8 cellular contexts compared by ENCODE assay signal in the genomic region with DNA sequence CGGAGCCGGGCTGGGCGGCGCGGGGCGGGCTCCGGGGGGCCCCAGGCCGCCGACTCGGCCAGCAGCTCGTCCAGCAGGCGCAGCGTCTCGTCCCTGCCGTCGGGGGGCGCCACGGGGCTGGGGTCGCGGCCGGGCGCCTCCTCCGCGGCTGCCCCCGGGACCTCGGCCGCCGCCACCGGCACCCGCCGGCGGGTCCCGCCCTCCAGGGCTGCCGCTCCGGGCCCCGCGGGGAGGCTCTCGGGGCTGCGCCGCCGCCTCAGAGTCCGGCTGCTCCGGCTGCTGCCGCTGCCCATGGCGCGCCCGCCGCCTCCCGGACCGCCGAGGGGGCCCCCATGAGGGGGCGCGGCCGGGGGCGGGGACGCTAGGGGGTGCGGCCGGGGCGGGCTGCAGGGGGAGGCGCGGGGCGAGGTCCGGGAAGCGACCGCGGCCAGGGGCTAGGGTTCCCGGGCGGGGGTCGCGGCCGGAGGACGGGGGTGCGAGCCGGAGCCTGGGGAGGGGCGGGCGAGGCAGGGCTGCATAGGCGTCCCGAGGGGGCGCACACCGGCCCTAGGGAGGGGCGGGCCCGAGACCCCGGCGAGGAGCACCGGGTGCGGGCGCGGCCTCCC. TPM values are rescaled to one million over a fixed set of nuclear protein-coding genes. Genes with fewer than 3 reads are reported as not detected.
DNase-seq lines count a peak whose midpoint lies in the region; FAIRE-seq lines count a peak whose summit lies in the region.

Gene CYS1, minus strand, starts transcription at position 481 of the 605 bp plus-strand sequence. Its CDS starts 188 bp downstream, at position 293.

- H3K9me3 Mint-ChIP-seq in CD4-positive, alpha-beta memory T cell: peaks cover 0 to 2% (median 0%) of the 10 kb centered on the region in 8 donors
- H3K9me3 Mint-ChIP-seq in IgD-negative memory B cell: no peaks in the 10 kb centered on the region

- no peak within 1 kb of the TSS for H3K27ac ChIP-seq in CD4-positive, alpha-beta memory T cell (ENCODE audit: low read depth, low read length)
- peak within 1 kb of the TSS; percentile 88 for H3K27ac ChIP-seq in temporal lobe (ENCODE audit: low read depth, low read length)

- peaks cover 8 to 20% (median 11%) of the 10 kb centered on the region in 4 donors for H3K4me1 Mint-ChIP-seq in CD4-positive, alpha-beta memory T cell
- peaks cover 17 to 24% (median 21%) of the 10 kb centered on the region in 3 donors for H3K4me1 Mint-ChIP-seq in IgD-negative memory B cell

- H3K4me3 ChIP-seq in CD4-positive, alpha-beta memory T cell (ENCODE audit: low read length in 2 of 2): peak within 1 kb of the TSS in 1 of 2 donors; percentile 32

- POLR2A ChIA-PET in CD4-positive, alpha-beta memory T cell (lab: Charles Lee; ENCODE audit: partially characterized antibody): no interaction called here

- H3K27me3 ChIP-seq in CD4-positive, alpha-beta memory T cell (ENCODE audit: insufficient read depth, low read length): peaks cover 45% of the 10 kb centered on the region

- H3K4me3 Mint-ChIP-seq in CD4-positive, alpha-beta memory T cell: peak within 1 kb of the TSS; percentile 78 to 91 (median 86)
- peak within 1 kb of the TSS; percentile 81 to 94 (median 91) for H3K4me3 Mint-ChIP-seq in IgD-negative memory B cell

- H3K9me3 ChIP-seq in CD4-positive, alpha-beta memory T cell (ENCODE audit: control insufficient read depth in 1 of 2, low read length in 2 of 2): no peaks in the 10 kb centered on the region

- in situ Hi-C loops in T47D (cut with HindIII; ENCODE audit: low pct_unique_long_range_greater_than_20kb, low sequenced_read_pairs): no loop called here

- no peak for FAIRE-seq in GM19239 (lab: Jason Lieb, UNC)

- peaks cover 24% of the 10 kb centered on the region for H3K4me1 ChIP-seq in CD4-positive, alpha-beta memory T cell (ENCODE audit: insufficient read depth, low read length)

- H3K36me3 Mint-ChIP-seq in CD4-positive, alpha-beta memory T cell: peaks cover 0 to 8% of the 10 kb centered on the region in 2 donors
- no peaks in the 10 kb centered on the region for H3K36me3 Mint-ChIP-seq in IgD-negative memory B cell

- DNase-seq in CD4-positive, alpha-beta memory T cell: peak in 2 of 5 donors; percentile 7 to 17
- DNase-seq in GM19239 (ENCODE audit: insufficient read length, low spot score) (peak; percentile 76), T47D (ENCODE audit: low read depth in 1 of 2, low spot score in 1 of 2) (peak; percentile 21 to 34), left kidney (ENCODE audit: low read depth, low spot score) (peak; percentile 79), HPDE6-E6E7 (ENCODE audit: extremely low spot score) (no peak), pons (ENCODE audit: low spot score) (no peak)

- H3K27me3 Mint-ChIP-seq in CD4-positive, alpha-beta memory T cell: peaks cover 53 to 60% of the 10 kb centered on the region in 2 donors
- peaks cover 68% of the 10 kb centered on the region for H3K27me3 Mint-ChIP-seq in IgD-negative memory B cell

- peak within 1 kb of the TSS; percentile 63 to 84 (median 77) for H3K27ac Mint-ChIP-seq in CD4-positive, alpha-beta memory T cell
- H3K27ac Mint-ChIP-seq in IgD-negative memory B cell: peak within 1 kb of the TSS in 2 of 3 donors; percentile 66 to 71

- intact Hi-C loops in CD4-positive, alpha-beta memory T cell (cut with micrococcal nuclease): no loop called here

- no peaks in the 10 kb centered on the region for H3K36me3 ChIP-seq in CD4-positive, alpha-beta memory T cell (ENCODE audit: insufficient read depth, low read length)

- CTCF ChIA-PET in CD4-positive, alpha-beta memory T cell (lab: Charles Lee; ENCODE audit: partially characterized antibody): no interaction called here

RNA-seq across cellular contexts. Expression of gene CYS1, which starts in this region (rescaled TPM):
- not detected for total RNA-seq in CD4-positive, alpha-beta memory T cell
- not detected for polyA plus RNA-seq in CD4-positive, alpha-beta memory T cell
- not detected for polyA plus RNA-seq in IgD-negative memory B cell
- 0.49 TPM for total RNA-seq in temporal lobe

Comparison
In these comparisons a context has a peak if more than half of its experiments do, and no peak if none do; other contexts are left out.
1. DNase-seq: peak in GM19239 (single experiment), T47D (2 of 2) and left kidney (single experiment); none in HPDE6-E6E7 (single experiment) and pons (single experiment).